In the genomic region with DNA sequence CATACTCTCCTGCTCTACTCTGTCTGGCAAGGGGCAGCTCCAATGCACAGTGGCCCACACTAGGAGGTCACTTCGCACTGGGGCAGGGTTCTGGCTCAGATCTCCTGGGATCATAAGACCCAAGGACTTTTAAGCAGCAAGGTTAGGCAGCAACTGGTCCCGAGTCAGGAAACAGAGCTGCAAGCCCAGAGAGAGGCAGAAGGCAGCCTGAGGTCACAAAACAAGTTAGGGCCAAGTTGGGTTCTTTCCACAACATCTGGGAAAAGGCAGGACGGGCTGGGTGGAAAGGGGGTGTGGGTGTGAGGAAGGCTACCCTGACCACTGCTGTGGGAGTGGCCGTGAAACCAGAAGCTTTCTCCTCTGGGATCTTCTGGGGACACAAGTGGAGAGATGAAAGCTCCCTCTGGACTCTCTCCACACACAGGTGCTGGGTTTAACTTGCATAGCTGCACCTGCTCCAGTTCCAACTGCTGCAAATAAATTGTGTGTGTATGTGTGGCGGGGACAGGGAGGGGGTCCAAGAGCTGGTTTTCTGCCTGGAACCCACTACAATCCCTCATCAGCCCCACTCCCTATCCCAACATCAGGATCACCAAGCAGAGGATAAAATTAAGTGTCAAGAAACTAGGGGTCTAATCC, we compare ENCODE assay signal across 9 cellular contexts. TPM values are rescaled to one million over a fixed set of nuclear protein-coding genes. Genes with fewer than 3 reads are reported as not detected.
DNase-seq lines count a peak whose midpoint lies in the region; ATAC-seq and TF ChIP-seq lines count a peak whose summit lies in the region.
"Had no signal": no experiment of that assay in that cellular context is flagged by ENCODE, and none has a peak within 500 bp of the region (broad histone marks: within the 10 kb centered on the region; RNA-seq: fewer than 3 reads in every experiment).

No MANE protein-coding gene starts in this region.

- TF ChIP-seq CTCF in CD4-positive, alpha-beta T cell (IDR thresholded peaks at IDR 0.05), result no peak

- H3K27me3 ChIP-seq in CD4-positive, alpha-beta T cell (ENCODE audit: control insufficient read depth, insufficient read depth, low read length), result no peaks in the 10 kb centered on the region
- no peaks in the 10 kb centered on the region for H3K27me3 ChIP-seq in Karpas-422 (ENCODE audit: low read length)
- H3K27me3 ChIP-seq in naive thymus-derived CD4-positive, alpha-beta T cell (ENCODE audit: control insufficient read depth in 2 of 2, insufficient read depth in 2 of 2, low read length in 2 of 2), result no peaks in the 10 kb centered on the region

- POLR2A ChIA-PET in CD4-positive, alpha-beta T cell (lab: Charles Lee), result interaction anchor here (0.6 to 18.5 kb wide), 13 partner anchors 9 to 1734 kb away, joined by 3 to 1359 read pairs (median 6); partner anchors contain the start of genes HSF5, PRR11, RNF43 and SKA2
- POLR2A ChIA-PET in naive thymus-derived CD4-positive, alpha-beta T cell (lab: Charles Lee), result interaction anchor here (0.5 to 19.0 kb wide), 11 partner anchors 7 to 1738 kb away, joined by 3 to 792 read pairs (median 5); partner anchors contain the start of genes SUPT4H1 and TSPOAP1

- peaks cover 81% of the 10 kb centered on the region for H3K4me1 ChIP-seq in Karpas-422 (ENCODE audit: low read length)
- H3K4me1 ChIP-seq in naive thymus-derived CD4-positive, alpha-beta T cell (ENCODE audit: control insufficient read depth in 2 of 2, insufficient read depth in 2 of 2, low read length in 2 of 2), result peaks cover 47 to 65% of the 10 kb centered on the region in 2 donors

- peaks cover 7% of the 10 kb centered on the region for H3K36me3 ChIP-seq in Karpas-422 (ENCODE audit: insufficient read depth, low read length)
- peaks cover 0 to 12% (median 6%) of the 10 kb centered on the region in 3 experiments for H3K36me3 ChIP-seq in naive thymus-derived CD4-positive, alpha-beta T cell (ENCODE audit: control insufficient read depth in 2 of 3, insufficient read depth in 3 of 3, low read length in 3 of 3)

- peaks cover 7% of the 10 kb centered on the region for H3K79me2 ChIP-seq in Karpas-422 (ENCODE audit: low read length)

- no peaks in the 10 kb centered on the region for H3K9me2 ChIP-seq in Karpas-422 (replicated peaks; ENCODE audit: insufficient read depth, low read length)

- H3K4me1 Mint-ChIP-seq in CD4-positive, alpha-beta T cell (ENCODE audit: low read depth), result peaks cover 79% of the 10 kb centered on the region
- H3K4me1 Mint-ChIP-seq in naive thymus-derived CD4-positive, alpha-beta T cell, result peaks cover 41 to 78% (median 53%) of the 10 kb centered on the region in 7 donors

- no peak for ATAC-seq in CD4-positive, alpha-beta T cell (ENCODE audit: poor library complexity)
- ATAC-seq in naive thymus-derived CD4-positive, alpha-beta T cell, result no peak
- ATAC-seq in GM18907 (IDR thresholded peaks at IDR 0.05; ENCODE audit: unreplicated experiment), result no peak

- H3K9me3 ChIP-seq in CD4-positive, alpha-beta T cell (ENCODE audit: control insufficient read depth, low read length), result no peaks in the 10 kb centered on the region
- no peaks in the 10 kb centered on the region for H3K9me3 ChIP-seq in Karpas-422 (ENCODE audit: low read length)
- H3K9me3 ChIP-seq in naive thymus-derived CD4-positive, alpha-beta T cell (ENCODE audit: control insufficient read depth in 2 of 3, low read length in 3 of 3), result no peaks in the 10 kb centered on the region

- peak overlapping the region; percentile 92 for H3K4me2 ChIP-seq in Karpas-422 (ENCODE audit: low read depth, low read length, poor library complexity, severe bottlenecking)

- H3K9me3 Mint-ChIP-seq in CD4-positive, alpha-beta T cell, result no peaks in the 10 kb centered on the region
- peaks cover 0 to 7% (median 0%) of the 10 kb centered on the region in 11 donors for H3K9me3 Mint-ChIP-seq in naive thymus-derived CD4-positive, alpha-beta T cell

- intact Hi-C loops in CD4-positive, alpha-beta T cell (cut with DNase I, micrococcal nuclease), result loop anchor here (1.0 to 10.0 kb wide), 8 partner anchors 8 to 1252 kb away; partner anchors contain the start of genes AKAP1 (in 1 of the 2), MRPS23 (in 1 of the 2), MTMR4 (in 1 of the 2) and SUPT4H1 (in 1 of the 2)
- intact Hi-C loops in naive thymus-derived CD4-positive, alpha-beta T cell (cut with micrococcal nuclease), result loop anchor here (1.0 to 10.0 kb wide), 10 partner anchors 8 to 1739 kb away; partner anchors contain the start of genes CLTC (in 2 of the 2), DYNLL2 (in 1 of the 2), PRR11 (in 1 of the 2) and SKA2 (in 1 of the 2)

- H3K9ac ChIP-seq in Karpas-422 (ENCODE audit: low read length), result peak overlapping the region; percentile 98

- H3K27me3 Mint-ChIP-seq in CD4-positive, alpha-beta T cell, result no peaks in the 10 kb centered on the region
- H3K27me3 Mint-ChIP-seq in naive thymus-derived CD4-positive, alpha-beta T cell, result peaks cover 0 to 8% (median 0%) of the 10 kb centered on the region in 5 donors

- no peak for DNase-seq in CD4-positive, alpha-beta T cell
- peak; percentile 76 for DNase-seq in Karpas-422
- DNase-seq in naive thymus-derived CD4-positive, alpha-beta T cell, result peak in 1 of 9 donors; percentile 28
- DNase-seq in kidney glomerular epithelial cell (lab: John Stamatoyannopoulos, UW), result no peak
- DNase-seq in DMS53 treated with DMSO at 0.1 percent for 48 hours (lab: John Stamatoyannopoulos, UW; ENCODE audit: unreplicated experiment), result no peak
- no peak for DNase-seq in NCI-H226

- H3K36me3 Mint-ChIP-seq in CD4-positive, alpha-beta T cell (ENCODE audit: low read depth), result peaks cover 49% of the 10 kb centered on the region
- H3K36me3 Mint-ChIP-seq in naive thymus-derived CD4-positive, alpha-beta T cell, result peaks cover under 1 to 49% (median 5%) of the 10 kb centered on the region in 5 donors

- no peak overlapping the region for H2AFZ ChIP-seq in Karpas-422 (ENCODE audit: low read length)

- H3K27ac Mint-ChIP-seq in CD4-positive, alpha-beta T cell, result peak overlapping the region; percentile 84
- peak overlapping the region; percentile 89 to 100 (median 95) for H3K27ac Mint-ChIP-seq in naive thymus-derived CD4-positive, alpha-beta T cell

- CTCF ChIA-PET in CD4-positive, alpha-beta T cell (lab: Charles Lee), result interaction anchor here (0.7 to 7.9 kb wide), 6 partner anchors 8 to 81 kb away, joined by 3 to 59 read pairs (median 8); partner anchors contain the start of gene RNF43
- CTCF ChIA-PET in naive thymus-derived CD4-positive, alpha-beta T cell (lab: Charles Lee), result interaction anchor here (1.0 to 6.9 kb wide), 7 partner anchors 8 to 81 kb away, joined by 3 to 35 read pairs (median 10); partner anchors contain the start of genes RNF43, SUPT4H1 and TSPOAP1

- H3K4me3 Mint-ChIP-seq in CD4-positive, alpha-beta T cell, result peak overlapping the region; percentile 90
- peak overlapping the region; percentile 86 to 100 (median 97) for H3K4me3 Mint-ChIP-seq in naive thymus-derived CD4-positive, alpha-beta T cell

- peak overlapping the region; percentile 98 for H3K27ac ChIP-seq in CD4-positive, alpha-beta T cell (ENCODE audit: low read depth, low read length)
- H3K27ac ChIP-seq in Karpas-422 (ENCODE audit: low read length), result peak overlapping the region; percentile 100
- H3K27ac ChIP-seq in cingulate gyrus (ENCODE audit: low read depth, low read length), result peak overlapping the region; percentile 29
- H3K27ac ChIP-seq in naive thymus-derived CD4-positive, alpha-beta T cell (ENCODE audit: low read depth, low read length), result peak overlapping the region; percentile 98

- H3K4me3 ChIP-seq in Karpas-422 (ENCODE audit: low read length), result peak overlapping the region; percentile 88
- H3K4me3 ChIP-seq in naive thymus-derived CD4-positive, alpha-beta T cell (ENCODE audit: low read length), result peak overlapping the region; percentile 98

- H4K20me1 ChIP-seq in Karpas-422 (ENCODE audit: insufficient read depth, low read depth, low read length), result peaks cover 7% of the 10 kb centered on the region; the same call in 1 of the 2 replicates

RNA-seq across cellular contexts. Expression of gene TSPOAP1, which starts 8.0 kb away (rescaled TPM):
- total RNA-seq in CD4-positive, alpha-beta T cell, result 10 to 100 TPM; 17.8 to 19.5 TPM
- 7.8 and 14.0 TPM in 2 replicates for total RNA-seq in Karpas-422 (2014; rRNA removed; shearing (Covaris generic); ENCODE audit: low replicate concordance)
- total RNA-seq in naive thymus-derived CD4-positive, alpha-beta T cell, result 10 to 100 TPM; 11.2 to 62.5 (median 20.5) TPM
- polyA plus RNA-seq in naive thymus-derived CD4-positive, alpha-beta T cell, result 1 to 10 TPM in 1 of 2 donors, under 1 TPM in 1; 0.20 to 1.5 TPM
- total RNA-seq: dermis microvascular lymphatic vessel endothelial cell had no signal

RNA-seq across cellular contexts. Expression of gene SUPT4H1, which starts 15.4 kb away (rescaled TPM):
- 10 to 100 TPM; 46.5 to 47.0 TPM for total RNA-seq in CD4-positive, alpha-beta T cell
- 50.2 and 64.7 TPM in 2 replicates for total RNA-seq in Karpas-422 (2014; rRNA removed; shearing (Covaris generic); ENCODE audit: low replicate concordance)
- total RNA-seq in naive thymus-derived CD4-positive, alpha-beta T cell, result 10 to 100 TPM; 36.0 to 75.6 (median 62.3) TPM
- polyA plus RNA-seq in naive thymus-derived CD4-positive, alpha-beta T cell, result 10 to 100 TPM; 69.4 to 91.7 TPM

RNA-seq across cellular contexts. Expression of gene MPO, which starts 55.8 kb away (rescaled TPM):
- under 1 TPM in 1 of 2 experiments, not detected in 1; 0.77 TPM for total RNA-seq in CD4-positive, alpha-beta T cell
- not detected in 2 replicates for total RNA-seq in Karpas-422 (2014; rRNA removed; shearing (Covaris generic); ENCODE audit: low replicate concordance)
- 1 to 10 TPM in 1 of 5 experiments, under 1 TPM in 1, not detected in 3; 0.32 to 7.3 TPM for total RNA-seq in naive thymus-derived CD4-positive, alpha-beta T cell
- not detected for polyA plus RNA-seq in naive thymus-derived CD4-positive, alpha-beta T cell
- total RNA-seq: dermis microvascular lymphatic vessel endothelial cell had no signal

Comparison
In these comparisons a context has a peak if more than half of its experiments do, and no peak if none do; other contexts are left out.
1. H3K27ac ChIP-seq: peak in every context shown above with its lines; median percentile 100 in Karpas-422; 98 in CD4-positive, alpha-beta T cell; 98 in naive thymus-derived CD4-positive, alpha-beta T cell; 29 in cingulate gyrus.